Comparison of ENCODE assay signal across 1 cellular context in genomic region chr19:47436712-47437401, GRCh38.
A peak's percentile ranks its signal among the peaks of the same experiment; 100 is the strongest.
TF ChIP-seq lines count a peak whose summit lies in the region.

No MANE protein-coding gene starts in this region.

TF ChIP-seq in IMR-90, 13 proteins besides CTCF, POLR2A, EP300 and RAD21:
- peak; percentile 25; the same call in 1 of the 2 replicates for TF ChIP-seq MAZ (IDR thresholded peaks at IDR 0.05; ENCODE audit: borderline replicate concordance, low read depth, low read length)
- TF ChIP-seq RCOR1 (IDR thresholded peaks at IDR 0.05; ENCODE audit: insufficient replicate concordance, low read length) = no peak
- TF ChIP-seq ELK1 (IDR thresholded peaks at IDR 0.05; ENCODE audit: borderline replicate concordance, low read depth, low read length) = no peak
- peak; percentile 94 for TF ChIP-seq SMC3 (IDR thresholded peaks at IDR 0.05; ENCODE audit: low read depth, low read length)
- TF ChIP-seq NFE2L2 (IDR thresholded peaks at IDR 0.05; ENCODE audit: low read depth, low read length) = no peak
